ENCODE assay signal across 8 cellular contexts in genomic region chr6:56938634-56939294, GRCh38. TPM values are rescaled to one million over a fixed set of nuclear protein-coding genes. Genes with fewer than 3 reads are reported as not detected.
DNase-seq lines count a peak whose midpoint lies in the region; ATAC-seq, FAIRE-seq and TF ChIP-seq lines count a peak whose summit lies in the region.

No MANE protein-coding gene starts in this region.

- ATAC-seq in HG03378 (IDR thresholded peaks at IDR 0.05; ENCODE audit: unreplicated experiment) (peak; percentile 44), GM18498 (IDR thresholded peaks at IDR 0.05; ENCODE audit: unreplicated experiment) (no peak), GM19328 (IDR thresholded peaks at IDR 0.05; ENCODE audit: unreplicated experiment) (no peak)

- no peak for DNase-seq in GM12892 (ENCODE audit: insufficient read length)
- peak; percentile 93 for DNase-seq in amniotic stem cell (lab: John Stamatoyannopoulos, UW)
- DNase-seq in myocyte (ENCODE audit: low read depth) = peak; percentile 98
- DNase-seq in globus pallidus (ENCODE audit: low spot score) = no peak
- no peak for DNase-seq in SHP77 (lab: John Stamatoyannopoulos, UW)

- peak; percentile 56 for FAIRE-seq in GM12892 (lab: Jason Lieb, UNC)

- no peak for TF ChIP-seq POLR2A in GM12892 (IDR thresholded peaks at IDR 0.05; ENCODE audit: low read depth, low read length)

RNA-seq across cellular contexts. Expression of gene BEND6, which starts 16.1 kb away (rescaled TPM):
- 1.1 TPM for polyA plus RNA-seq in GM12892 (2012; ENCODE audit: missing spikeins)
- total RNA-seq in myocyte = 8.6 and 12.0 TPM in 2 replicates
- polyA plus RNA-seq in myocyte (2012) = 5.3 TPM

Comparison
In these comparisons a context has a peak if more than half of its experiments do, and no peak if none do; other contexts are left out.
1. DNase-seq: peak in amniotic stem cell (single experiment) and myocyte (single experiment); none in GM12892 (single experiment), globus pallidus (single experiment) and SHP77 (0 of 2).